Comparison of ENCODE assay signal across 8 cellular contexts in genomic region chr22:46537221-46537945, GRCh38. TPM values are rescaled to one million over a fixed set of nuclear protein-coding genes. Genes with fewer than 3 reads are reported as not detected.
DNase-seq lines count a peak whose midpoint lies in the region; ATAC-seq and TF ChIP-seq lines count a peak whose summit lies in the region.

TSS of gene CELSR1 (minus strand) at chr22:46537620. CDS start at chr22:46537170, 450 bp downstream.

- no peak for TF ChIP-seq CTCF in IMR-90 (conservative IDR thresholded peaks at IDR 0.05; ENCODE audit: low read depth, low read length)

- H3K27me3 ChIP-seq in IMR-90 (ENCODE audit: control insufficient read depth, insufficient read depth, low read length) (peaks cover 42% of the 10 kb centered on the region), adipocyte (replicated peaks; ENCODE audit: control insufficient read depth, insufficient read depth, low read length) (peaks cover 18% of the 10 kb centered on the region), iPS-18a (ENCODE audit: control insufficient read depth, insufficient read depth, low read length) (peaks cover 44% of the 10 kb centered on the region)

- H3K4me1 ChIP-seq in IMR-90 (ENCODE audit: control insufficient read depth, insufficient read depth, low read length) = peaks cover 3% of the 10 kb centered on the region; the same call in 1 of the 2 replicates
- H3K4me1 ChIP-seq in adipocyte (ENCODE audit: control insufficient read depth, insufficient read depth, low read length) = peaks cover 16% of the 10 kb centered on the region
- peaks cover 6% of the 10 kb centered on the region for H3K4me1 ChIP-seq in iPS-18a (ENCODE audit: control insufficient read depth, low read depth, low read length)

- no peaks in the 10 kb centered on the region for H3K36me3 ChIP-seq in IMR-90 (ENCODE audit: control insufficient read depth, insufficient read depth, low read length)
- no peaks in the 10 kb centered on the region for H3K36me3 ChIP-seq in adipocyte (ENCODE audit: control insufficient read depth, insufficient read depth, low read length, severe bottlenecking)
- H3K36me3 ChIP-seq in iPS-18a (ENCODE audit: control insufficient read depth, low read depth, low read length) = no peaks in the 10 kb centered on the region

- no peak within 1 kb of the TSS for H4K91ac ChIP-seq in IMR-90 (ENCODE audit: insufficient read depth, low read depth, low read length)

- H3K4me2 ChIP-seq in IMR-90 (ENCODE audit: low read depth, low read length) = peak within 1 kb of the TSS; percentile 60; the same call in 1 of the 2 replicates

- no peak for TF ChIP-seq RAD21 in IMR-90 (IDR thresholded peaks at IDR 0.05; ENCODE audit: low read length)

- peaks cover 19% of the 10 kb centered on the region for H3K4me1 Mint-ChIP-seq in stimulated activated memory B cell treated with anti-CD40 and anti-IgM and Interleukin-4, amounts not matched to agents 10 μg/mL and 1 μg/mL and 100 μg/mL, for 72 hours

- intact Hi-C loops in IMR-90 (cut with micrococcal nuclease) = no loop called here

- no peaks in the 10 kb centered on the region for H4K20me1 ChIP-seq in IMR-90 (ENCODE audit: insufficient read depth, low read length)

- H3K27ac ChIP-seq in IMR-90 (ENCODE audit: insufficient read depth, low read length) (no peak within 1 kb of the TSS), iPS-18a (ENCODE audit: low read length) (no peak within 1 kb of the TSS)

- CTCF ChIA-PET in IMR-90 (lab: Yijun Ruan, JAX) = interaction anchor here (1.7 to 2.0 kb wide), 2 partner anchors 10 to 170 kb away, joined by 4 to 6 read pairs; no protein-coding TSS in a partner anchor

- H2AK9ac ChIP-seq in IMR-90 (replicated peaks; ENCODE audit: low read depth, low read length, poor library complexity) = no peak within 1 kb of the TSS

- dilution Hi-C loops in IMR-90 (cut with HindIII; ENCODE audit: low sequenced_read_pairs, unreplicated experiment) = no loop called here

- H3K4me3 Mint-ChIP-seq in stimulated activated memory B cell treated with anti-CD40 and anti-IgM and Interleukin-4, amounts not matched to agents 10 μg/mL and 1 μg/mL and 100 μg/mL, for 72 hours = peak within 1 kb of the TSS; percentile 65

- no peak for TF ChIP-seq POLR2A in IMR-90 (IDR thresholded peaks at IDR 0.05; ENCODE audit: low read depth, low read length)

- no peak within 1 kb of the TSS for H2AK5ac ChIP-seq in IMR-90 (ENCODE audit: low read depth, low read length)

- H2BK15ac ChIP-seq in IMR-90 (ENCODE audit: low read depth, low read length) = no peak within 1 kb of the TSS

- H2BK120ac ChIP-seq in IMR-90 (ENCODE audit: low read depth, low read length) = no peak within 1 kb of the TSS

- H3K23ac ChIP-seq in IMR-90 (ENCODE audit: low read depth, low read length) = no peak within 1 kb of the TSS

- H3K36me3 Mint-ChIP-seq in stimulated activated memory B cell treated with anti-CD40 and anti-IgM and Interleukin-4, amounts not matched to agents 10 μg/mL and 1 μg/mL and 100 μg/mL, for 72 hours = no peaks in the 10 kb centered on the region

- 2% methylated on average over 35 of the region's 102 CpGs; no CpG with 5 or more reads in 1 of the 2 experiments for WGBS in IMR-90 (ENCODE audit: extremely low coverage in 2 of 2, insufficient read length in 1 of 2), 2 experiments

- peak; percentile 6 for ATAC-seq in IMR-90 (ENCODE audit: low read depth)
- ATAC-seq in stimulated activated memory B cell treated with anti-CD40 and anti-IgM and Interleukin-4, amounts not matched to agents 10 μg/mL and 1 μg/mL and 100 μg/mL, for 72 hours = peak; percentile 41

- no peak within 1 kb of the TSS for H3K4ac ChIP-seq in IMR-90 (ENCODE audit: low read depth, low read length)

- POLR2A ChIA-PET in IMR-90 (lab: Charles Lee; ENCODE audit: unreplicated experiment) = no interaction called here

- H3K9me1 ChIP-seq in IMR-90 (ENCODE audit: insufficient read depth, low read length) = no peaks in the 10 kb centered on the region

- H3K9me3 ChIP-seq in IMR-90 (ENCODE audit: control insufficient read depth, insufficient read depth, low read length) (peaks cover 17% of the 10 kb centered on the region), adipocyte (ENCODE audit: control insufficient read depth, low read length) (no peaks in the 10 kb centered on the region), iPS-18a (ENCODE audit: control insufficient read depth, low read depth, low read length) (no peaks in the 10 kb centered on the region)

- no peak within 1 kb of the TSS for H3K56ac ChIP-seq in IMR-90 (ENCODE audit: extremely low read depth, insufficient read depth, low read length)

- DNase-seq in COR-L47 (lab: John Stamatoyannopoulos, UW) (peak; percentile 35), IMR-90 (peak; percentile 11), adipocyte (ENCODE audit: low read depth) (peak; percentile 61), SK-N-DZ (ENCODE audit: low spot score) (no peak), DMS79 treated with DMSO at 0.1 percent for 48 hours (lab: John Stamatoyannopoulos, UW) (no peak), NCI-H2081 treated with DMSO at 0.1 percent for 48 hours (lab: John Stamatoyannopoulos, UW) (no peak)

- no peaks in the 10 kb centered on the region for H3K9me3 Mint-ChIP-seq in stimulated activated memory B cell treated with anti-CD40 and anti-IgM and Interleukin-4, amounts not matched to agents 10 μg/mL and 1 μg/mL and 100 μg/mL, for 72 hours

- peak within 1 kb of the TSS; percentile 60 for H2AFZ ChIP-seq in IMR-90 (replicated peaks; ENCODE audit: low read length, poor library complexity)

- no peak within 1 kb of the TSS for H4K8ac ChIP-seq in IMR-90 (ENCODE audit: low read depth in 2 of 2, low read length in 2 of 2)

- no peak within 1 kb of the TSS for H4K5ac ChIP-seq in IMR-90 (ENCODE audit: low read depth, low read length)

- no peak within 1 kb of the TSS for H2BK20ac ChIP-seq in IMR-90 (ENCODE audit: low read depth, low read length)

- H3K4me3 ChIP-seq in IMR-90 (ENCODE audit: insufficient read depth, low read depth, low read length) (peak within 1 kb of the TSS; percentile 22), adipocyte (ENCODE audit: low read length) (peak within 1 kb of the TSS; percentile 69), iPS-18a (ENCODE audit: low read length) (peak within 1 kb of the TSS; percentile 50)

- H3K9ac ChIP-seq in IMR-90 (ENCODE audit: low read depth, low read length) (no peak within 1 kb of the TSS), adipocyte (ENCODE audit: low read length) (no peak within 1 kb of the TSS), iPS-18a (ENCODE audit: low read length) (no peak within 1 kb of the TSS)

- no peak within 1 kb of the TSS for H2BK5ac ChIP-seq in IMR-90 (ENCODE audit: low read depth, low read length, poor library complexity, severe bottlenecking)

- no peaks in the 10 kb centered on the region for H3K79me1 ChIP-seq in IMR-90 (ENCODE audit: low read depth in 1 of 2, low read length in 2 of 2)

- H3K18ac ChIP-seq in IMR-90 (ENCODE audit: low read depth, low read length) = no peak within 1 kb of the TSS

- H3K27me3 Mint-ChIP-seq in stimulated activated memory B cell treated with anti-CD40 and anti-IgM and Interleukin-4, amounts not matched to agents 10 μg/mL and 1 μg/mL and 100 μg/mL, for 72 hours = peaks cover 41% of the 10 kb centered on the region

- no peak within 1 kb of the TSS for H3K14ac ChIP-seq in IMR-90 (replicated peaks; ENCODE audit: low read depth, low read length)

- in situ Hi-C loops in IMR-90 (cut with MboI; ENCODE audit: low sequenced_read_pairs) = loop anchor here (25.0 kb wide), 1 partner anchor 400 kb away; no protein-coding TSS in a partner anchor

- no TSS peak for BruUV-seq in IMR-90 (replicated peaks; lab: Mats Ljungman, UMichigan)

- no peak within 1 kb of the TSS for H3K27ac Mint-ChIP-seq in stimulated activated memory B cell treated with anti-CD40 and anti-IgM and Interleukin-4, amounts not matched to agents 10 μg/mL and 1 μg/mL and 100 μg/mL, for 72 hours

TF ChIP-seq in IMR-90, 13 proteins besides CTCF, POLR2A, EP300 and RAD21:
- no peak for TF ChIP-seq MAZ (IDR thresholded peaks at IDR 0.05; ENCODE audit: borderline replicate concordance, low read depth, low read length)
- TF ChIP-seq FOS (IDR thresholded peaks at IDR 0.05; ENCODE audit: low read depth, low read length) = no peak
- no peak for TF ChIP-seq CHD1 (IDR thresholded peaks at IDR 0.05; ENCODE audit: low read depth, low read length)
- TF ChIP-seq ELK1 (IDR thresholded peaks at IDR 0.05; ENCODE audit: borderline replicate concordance, low read depth, low read length) = no peak
- TF ChIP-seq RFX5 (IDR thresholded peaks at IDR 0.05; ENCODE audit: low read depth, low read length) = no peak

RNA-seq across cellular contexts. Expression of gene CELSR1, which starts in this region (rescaled TPM):
- 0.36 and 0.56 TPM in 2 replicates for total RNA-seq in IMR-90 (2012; rRNA removed)
- polyA plus RNA-seq in IMR-90 (2012; rRNA removed) = 0.82 and 1.4 TPM in 2 replicates
- 0.47 and 1.2 TPM in 2 replicates for polyA plus RNA-seq in IMR-90 (2012; cell fraction: cytosol; rRNA removed)
- polyA plus RNA-seq in IMR-90 (2012; cell fraction: nucleus; rRNA removed; ENCODE audit: low replicate concordance) = 0.91 and 1.9 TPM in 2 replicates
- 0.32 TPM in 2 replicates for polyA plus RNA-seq in SK-N-DZ (2014; cell fraction: cytosol; rRNA removed)
- polyA plus RNA-seq in SK-N-DZ (2014; cell fraction: nucleus; rRNA removed) = 0.56 and 1.6 TPM in 2 replicates

Comparison
In these comparisons a context has a peak if more than half of its experiments do, and no peak if none do; other contexts are left out.
1. DNase-seq: peak in COR-L47 (single experiment), IMR-90 (single experiment) and adipocyte (single experiment); none in SK-N-DZ (single experiment), DMS79 treated with DMSO at 0.1 percent for 48 hours (single experiment) and NCI-H2081 treated with DMSO at 0.1 percent for 48 hours (single experiment).
2. Peak in every context shown above with its lines, with median percentiles within 50 percentile points of each other: H3K4me3 ChIP-seq.